34 cellular contexts compared by ENCODE assay signal in genomic region chr7:66902844-66903180, GRCh38.
"Had no signal": no experiment of that assay in that cellular context is flagged by ENCODE, and none has a peak within 500 bp of the region (broad histone marks: within the 10 kb centered on the region; RNA-seq: fewer than 3 reads in every experiment).

No MANE protein-coding gene starts in this region.

- H3K27ac ChIP-seq: brain microvascular endothelial cell, colonic mucosa, epithelial cell of prostate, esophagus squamous epithelium, gastroesophageal sphincter, heart right ventricle, WERI-Rb-1 had no signal

- H3K4me3 ChIP-seq: colonic mucosa, esophagus squamous epithelium, gastroesophageal sphincter, heart right ventricle had no signal

- H3K9me3 Mint-ChIP-seq: activated B cell treated with CpG ODN at 0.5 μM for 24 hours; activated naive CD4-positive, alpha-beta T cell treated with anti-CD3 and anti-CD28 coated beads, Interleukin-2, amount 10 ng/mL, durations not matched to agents 7 days and 5 days; activated naive CD4-positive, alpha-beta T cell treated with anti-CD3 and anti-CD28 coated beads, Interleukin-2, amount 50 U/mL, for 72 hours; activated naive CD8-positive, alpha-beta T cell treated with anti-CD3 and anti-CD28 coated beads, Interleukin-2, amount 10 ng/mL, durations not matched to agents 7 days and 5 days; activated T-helper 1 cell treated with anti-CD3 and anti-CD28 coated beads, Interleukin-12 subunit alpha, Interleukin-12 subunit beta, Interleukin-2, Interleukin-4 antibody, amounts not matched to agents 30 ng/mL and 10 ng/mL and 1 ng/mL, durations not matched to agents 14 hours and 24 hours and 36 hours; activated T-helper 2 cell treated with anti-CD3 and anti-CD28 coated beads, Interferon-gamma antibody, Interleukin-2, Interleukin-4, amounts not matched to agents 10 μg/mL and 5 μg/mL and 100 μg/mL, durations not matched to agents 14 hours and 24 hours and 36 hours; central memory CD8-positive, alpha-beta T cell; T-helper 2 cell treated with Interferon-gamma antibody and Interleukin-4, amounts not matched to agents 5 μg/mL and 100 μg/mL, for 36 hours had no signal

- H3K4me1 ChIP-seq: colonic mucosa, esophagus squamous epithelium, gastroesophageal sphincter, heart right ventricle had no signal

- H3K27ac Mint-ChIP-seq: activated B cell treated with CpG ODN at 0.5 μM for 24 hours; activated CD8-positive, alpha-beta memory T cell treated with anti-CD3 and anti-CD28 coated beads, Interleukin-2, amount 10 ng/mL, durations not matched to agents 7 days and 5 days; activated CD8-positive, alpha-beta T cell treated with anti-CD3 and anti-CD28 coated beads, Interleukin-2, amount 10 ng/mL, durations not matched to agents 7 days and 5 days; activated naive CD4-positive, alpha-beta T cell treated with anti-CD3 and anti-CD28 coated beads, Interleukin-2, amount 10 ng/mL, durations not matched to agents 7 days and 5 days; activated naive CD8-positive, alpha-beta T cell treated with anti-CD3 and anti-CD28 coated beads, Interleukin-2, amount 10 ng/mL, durations not matched to agents 7 days and 5 days; activated T-helper 1 cell treated with anti-CD3 and anti-CD28 coated beads, Interleukin-12 subunit alpha, Interleukin-12 subunit beta, Interleukin-2, Interleukin-4 antibody, amounts not matched to agents 30 ng/mL and 10 ng/mL and 1 ng/mL, durations not matched to agents 14 hours and 24 hours and 36 hours; activated T-helper 2 cell treated with anti-CD3 and anti-CD28 coated beads, Interferon-gamma antibody, Interleukin-2, Interleukin-4, amounts not matched to agents 10 μg/mL and 5 μg/mL and 100 μg/mL, durations not matched to agents 14 hours and 24 hours and 36 hours; T-helper 17 cell; T-helper 2 cell treated with Interferon-gamma antibody and Interleukin-4, amounts not matched to agents 5 μg/mL and 100 μg/mL, for 36 hours had no signal

- H3K27me3 ChIP-seq: brain microvascular endothelial cell, colonic mucosa, esophagus squamous epithelium, gastroesophageal sphincter, heart right ventricle had no signal

- ATAC-seq: activated CD4-positive, CD25-positive, alpha-beta regulatory T cell treated with anti-CD3 and anti-CD28 coated beads, Interleukin-2, amount 50 U/mL, for 24 hours; activated CD8-positive, alpha-beta memory T cell treated with anti-CD3 and anti-CD28 coated beads, Interleukin-2, amount 10 ng/mL, durations not matched to agents 7 days and 5 days; activated CD8-positive, alpha-beta T cell treated with anti-CD3 and anti-CD28 coated beads, Interleukin-2, amount 10 ng/mL, durations not matched to agents 7 days and 5 days; activated naive CD4-positive, alpha-beta T cell treated with anti-CD3 and anti-CD28 coated beads, Interleukin-2, amount 50 U/mL, for 72 hours; gastroesophageal sphincter; T-helper 17 cell had no signal

- FAIRE-seq: astrocyte, bronchial epithelial cell, endometrium, endothelial cell of umbilical vein had no signal

- H3K9me3 ChIP-seq: colonic mucosa, esophagus squamous epithelium, gastroesophageal sphincter, heart right ventricle had no signal

- H3K36me3 ChIP-seq: brain microvascular endothelial cell, colonic mucosa, WERI-Rb-1 had no signal

- H3K4me1 Mint-ChIP-seq: activated B cell treated with CpG ODN at 0.5 μM for 24 hours; activated CD8-positive, alpha-beta memory T cell treated with anti-CD3 and anti-CD28 coated beads, Interleukin-2, amount 10 ng/mL, durations not matched to agents 7 days and 5 days; activated naive CD4-positive, alpha-beta T cell treated with anti-CD3 and anti-CD28 coated beads, Interleukin-2, amount 10 ng/mL, durations not matched to agents 7 days and 5 days; activated naive CD8-positive, alpha-beta T cell treated with anti-CD3 and anti-CD28 coated beads, Interleukin-2, amount 10 ng/mL, durations not matched to agents 7 days and 5 days; central memory CD8-positive, alpha-beta T cell had no signal

- DNase-seq: activated B cell treated with CpG ODN at 0.5 μM for 24 hours; activated CD4-positive, alpha-beta T cell treated with anti-CD3 and anti-CD28 coated beads for 48 hours; activated CD4-positive, alpha-beta T cell treated with anti-CD3 and anti-CD28 coated beads, Interleukin-2, amount 50 U/mL, for 1 hour; activated CD4-positive, alpha-beta T cell treated with anti-CD3 and anti-CD28 coated beads, Interleukin-2, amount 50 U/mL, for 48 hours; activated CD8-positive, alpha-beta memory T cell treated with anti-CD3 and anti-CD28 coated beads, Interleukin-2, amount 10 ng/mL, durations not matched to agents 7 days and 5 days; activated CD8-positive, alpha-beta memory T cell treated with anti-CD3 and anti-CD28 coated beads, Interleukin-2, amount 50 U/mL, for 4 hours; activated CD8-positive, alpha-beta T cell treated with anti-CD3 and anti-CD28 coated beads, Interleukin-2, amount 10 ng/mL, durations not matched to agents 7 days and 5 days; activated effector memory CD4-positive, alpha-beta T cell treated with anti-CD3 and anti-CD28 coated beads, Interleukin-2, amount 50 U/mL, for 16 hours; activated naive CD4-positive, alpha-beta T cell treated with anti-CD3 and anti-CD28 coated beads, Interleukin-2, amount 10 ng/mL, durations not matched to agents 7 days and 5 days; activated naive CD8-positive, alpha-beta T cell treated with anti-CD3 and anti-CD28 coated beads, Interleukin-2, amount 10 ng/mL, durations not matched to agents 7 days and 5 days; activated T-cell treated with anti-CD3 and anti-CD28 coated beads, Interleukin-2, amount 50 U/mL, for 1 hour; activated T-cell treated with anti-CD3 and anti-CD28 coated beads, Interleukin-2, amount 50 U/mL, for 48 hours; brain microvascular endothelial cell; colonic mucosa; effector CD8-positive, alpha-beta T cell; esophagus squamous epithelium; foreskin melanocyte; heart right ventricle; T-helper 1 cell; T-helper 17 cell; T1000; WERI-Rb-1 had no signal

- H3K4me3 Mint-ChIP-seq: activated B cell treated with CpG ODN at 0.5 μM for 24 hours; activated CD8-positive, alpha-beta memory T cell treated with anti-CD3 and anti-CD28 coated beads, Interleukin-2, amount 10 ng/mL, durations not matched to agents 7 days and 5 days; activated CD8-positive, alpha-beta T cell treated with anti-CD3 and anti-CD28 coated beads, Interleukin-2, amount 10 ng/mL, durations not matched to agents 7 days and 5 days; activated naive CD4-positive, alpha-beta T cell treated with anti-CD3 and anti-CD28 coated beads, Interleukin-2, amount 10 ng/mL, durations not matched to agents 7 days and 5 days; activated naive CD8-positive, alpha-beta T cell treated with anti-CD3 and anti-CD28 coated beads, Interleukin-2, amount 10 ng/mL, durations not matched to agents 7 days and 5 days; activated T-helper 1 cell treated with anti-CD3 and anti-CD28 coated beads, Interleukin-12 subunit alpha, Interleukin-12 subunit beta, Interleukin-2, Interleukin-4 antibody, amounts not matched to agents 30 ng/mL and 10 ng/mL and 1 ng/mL, durations not matched to agents 14 hours and 24 hours and 36 hours; central memory CD8-positive, alpha-beta T cell; T-helper 17 cell; T-helper 2 cell treated with Interferon-gamma antibody and Interleukin-4, amounts not matched to agents 5 μg/mL and 100 μg/mL, for 36 hours had no signal

- H3K27me3 Mint-ChIP-seq: activated B cell treated with CpG ODN at 0.5 μM for 24 hours; activated CD8-positive, alpha-beta memory T cell treated with anti-CD3 and anti-CD28 coated beads, Interleukin-2, amount 10 ng/mL, durations not matched to agents 7 days and 5 days; activated naive CD4-positive, alpha-beta T cell treated with anti-CD3 and anti-CD28 coated beads, Interleukin-2, amount 10 ng/mL, durations not matched to agents 7 days and 5 days; activated naive CD8-positive, alpha-beta T cell treated with anti-CD3 and anti-CD28 coated beads, Interleukin-2, amount 10 ng/mL, durations not matched to agents 7 days and 5 days; central memory CD8-positive, alpha-beta T cell; T-helper 17 cell had no signal

- H3K36me3 Mint-ChIP-seq: activated naive CD4-positive, alpha-beta T cell treated with anti-CD3 and anti-CD28 coated beads, Interleukin-2, amount 50 U/mL, for 72 hours; activated naive CD8-positive, alpha-beta T cell treated with anti-CD3 and anti-CD28 coated beads, Interleukin-2, amount 10 ng/mL, durations not matched to agents 7 days and 5 days had no signal
